1 cellular context compared by ENCODE assay signal in genomic region chr12:4272014-4272975, GRCh38.
TF ChIP-seq lines count a peak whose summit lies in the region.

No MANE protein-coding gene starts in this region.

TF ChIP-seq in GM12878, 131 proteins besides CTCF, POLR2A, EP300 and RAD21 (continued from another document and continues in another):
- TF ChIP-seq ZNF687 (IDR thresholded peaks at IDR 0.05) (peak; percentile 95), IKZF2 (IDR thresholded peaks at IDR 0.05) (peak; percentile 71 to 79; a peak in 3 of 4 replicates), HSF1 (IDR thresholded peaks at IDR 0.05; ENCODE audit: low read depth, low read length) (no peak), USF2 (IDR thresholded peaks at IDR 0.05; ENCODE audit: borderline replicate concordance, low read depth, low read length) (no peak; the same call in 1 of the 2 replicates), POU2F2 (IDR thresholded peaks at IDR 0.05; ENCODE audit: borderline replicate concordance, low read depth, low read length) (0 out of 3 replicates have a peak, but pooled peaks have one; percentile 7), CHD2 (IDR thresholded peaks at IDR 0.05; ENCODE audit: borderline replicate concordance, low read depth, low read length) (peak; percentile 70), HCFC1 (IDR thresholded peaks at IDR 0.05; ENCODE audit: low read length) (no peak), SMAD5 (IDR thresholded peaks at IDR 0.05; ENCODE audit: low read depth) (no peak), EZH2 (IDR thresholded peaks at IDR 0.05; ENCODE audit: borderline replicate concordance, control insufficient read depth, low read depth, low read length) (no peak), ZSCAN29 (IDR thresholded peaks at IDR 0.05) (peak; percentile 97), RELA (IDR thresholded peaks at IDR 0.05; ENCODE audit: borderline replicate concordance, partially characterized antibody) (no peak), IRF5 (IDR thresholded peaks at IDR 0.05; ENCODE audit: borderline replicate concordance) (no peak; the same call in 1 of the 2 replicates), JUNB (IDR thresholded peaks at IDR 0.05) (no peak), POLR2AphosphoS2 (IDR thresholded peaks at IDR 0.05; ENCODE audit: low read depth, low read length) (peak; percentile 72), HDAC6 (IDR thresholded peaks at IDR 0.05; ENCODE audit: unreplicated experiment) (no peak), RELB (IDR thresholded peaks at IDR 0.05; ENCODE audit: low read depth) (no peak), SREBF2 (IDR thresholded peaks at IDR 0.05; ENCODE audit: low read length) (no peak), TARDBP (IDR thresholded peaks at IDR 0.05; ENCODE audit: borderline replicate concordance) (no peak), BRCA1 (IDR thresholded peaks at IDR 0.05; ENCODE audit: low read depth, low read length) (no peak), ATF2 (IDR thresholded peaks at IDR 0.05; ENCODE audit: low read length) (no peak), PAX8 (IDR thresholded peaks at IDR 0.05) (no peak), MXI1 (IDR thresholded peaks at IDR 0.05; ENCODE audit: low read depth, low read length) (peak; percentile 75), BACH1 (IDR thresholded peaks at IDR 0.05; ENCODE audit: borderline replicate concordance) (peak; percentile 41), NKRF (conservative IDR thresholded peaks at IDR 0.05) (peak; percentile 80), ZBTB33 (IDR thresholded peaks at IDR 0.05) (peak; percentile 40; the same call in 1 of the 2 replicates), ZNF622 (IDR thresholded peaks at IDR 0.05) (no peak), MTA2 (IDR thresholded peaks at IDR 0.05; ENCODE audit: low read depth) (peak; percentile 51; the same call in 1 of the 2 replicates), TAF1 (IDR thresholded peaks at IDR 0.05; ENCODE audit: borderline replicate concordance, low read depth, low read length) (peak; percentile 55; the same call in 1 of the 2 replicates), MEF2B (IDR thresholded peaks at IDR 0.05; ENCODE audit: partially characterized antibody, poor library complexity, severe bottlenecking) (peak; percentile 68), NFXL1 (IDR thresholded peaks at IDR 0.05; ENCODE audit: borderline replicate concordance) (no peak), ELK1 (IDR thresholded peaks at IDR 0.05; ENCODE audit: low read depth, low read length) (no peak), E2F8 (IDR thresholded peaks at IDR 0.05; ENCODE audit: low read depth, partially characterized antibody) (no peak)
